17 cellular contexts compared by ENCODE assay signal in the genomic region with DNA sequence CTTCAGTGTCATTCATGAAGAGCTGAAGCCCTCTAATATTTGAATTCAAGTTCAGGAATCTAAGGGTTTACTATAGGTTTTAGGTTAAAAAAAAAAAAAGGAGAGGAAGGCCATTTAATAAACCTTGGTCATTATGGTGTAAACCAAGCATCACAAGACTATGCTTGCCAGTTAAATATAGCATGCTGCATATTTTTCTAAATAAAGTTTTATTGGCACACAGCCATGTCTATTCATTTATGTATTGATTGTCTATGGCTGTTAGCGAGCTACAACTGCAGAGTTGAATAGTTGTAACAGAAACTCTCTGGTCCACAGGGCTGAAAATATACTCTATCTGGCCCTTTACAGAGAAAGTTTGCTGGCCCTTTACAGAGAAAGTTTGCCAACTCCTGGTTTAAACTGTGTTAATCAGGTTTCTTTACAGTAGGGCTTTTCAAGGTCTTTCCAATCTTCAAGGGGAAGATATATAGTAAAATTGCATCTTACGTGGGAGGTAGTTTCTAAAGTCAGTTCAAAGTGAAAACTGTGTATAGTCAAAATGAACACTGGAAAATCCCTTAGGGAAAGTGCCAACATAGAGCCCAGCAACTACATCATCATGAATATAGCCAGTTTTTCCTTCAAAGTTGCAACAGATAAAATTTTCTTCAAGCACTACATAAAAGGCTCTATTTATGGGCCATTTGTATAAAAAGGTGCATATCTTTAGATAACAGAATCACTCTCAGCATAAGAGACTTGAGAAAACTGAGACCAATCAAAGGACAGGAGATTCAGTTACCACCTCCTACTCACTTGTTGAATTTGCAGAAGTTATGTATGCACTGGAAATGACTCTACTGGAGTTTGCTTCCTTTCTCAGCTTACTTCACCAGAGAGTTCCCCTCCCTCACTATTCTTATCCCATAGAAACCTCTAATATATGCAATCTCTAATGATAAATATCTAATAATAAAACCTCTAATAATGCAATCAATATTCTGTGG. TPM values are rescaled to one million over a fixed set of nuclear protein-coding genes. Genes with fewer than 3 reads are reported as not detected.
A peak's percentile ranks its signal among the peaks of the same experiment; 100 is the strongest.
DNase-seq lines count a peak whose midpoint lies in the region; ATAC-seq and TF ChIP-seq lines count a peak whose summit lies in the region.
"Had no signal": no experiment of that assay in that cellular context is flagged by ENCODE, and none has a peak within 500 bp of the region (broad histone marks: within the 10 kb centered on the region; RNA-seq: fewer than 3 reads in every experiment).

No MANE protein-coding gene starts in this region.

- TF ChIP-seq CTCF in HEK293 (tag by site-specific recombination; IDR thresholded peaks at IDR 0.05): no peak

- CTCF ChIA-PET in activated naive CD4-positive, alpha-beta T cell treated with anti-CD3 and anti-CD28 coated beads for 36 hours (lab: Charles Lee): interaction anchor here (0.6 to 0.9 kb wide), 4 partner anchors 14 to 343 kb away, joined by 3 to 4 read pairs (median 4); no protein-coding TSS in a partner anchor
- CTCF ChIA-PET in HEK293 (lab: Yijun Ruan, JAX): no interaction called here

- peak; percentile 58 for ATAC-seq in HG03439 (IDR thresholded peaks at IDR 0.05; ENCODE audit: unreplicated experiment)
- peak; percentile 80 for ATAC-seq in stimulated activated naive CD8-positive, alpha-beta T cell treated with anti-CD3 and anti-CD28 coated beads, Interleukin-15, amount 100 ng/mL, for 72 hours
- ATAC-seq in activated CD4-positive, CD25-positive, alpha-beta regulatory T cell treated with anti-CD3 and anti-CD28 coated beads, Interleukin-2, amount 50 U/mL, for 24 hours: no peak
- ATAC-seq in GM19455 (IDR thresholded peaks at IDR 0.05; ENCODE audit: unreplicated experiment): no peak
- ATAC-seq: left lobe of liver had no signal

- H3K9me3 ChIP-seq in HEK293 (ENCODE audit: control insufficient read depth, insufficient read depth, low read depth, low read length): no peaks in the 10 kb centered on the region
- H3K9me3 ChIP-seq: neutrophil had no signal

- H3K9me3 Mint-ChIP-seq in activated naive CD4-positive, alpha-beta T cell treated with anti-CD3 and anti-CD28 coated beads for 36 hours: no peaks in the 10 kb centered on the region
- no peaks in the 10 kb centered on the region for H3K9me3 Mint-ChIP-seq in stimulated activated naive CD8-positive, alpha-beta T cell treated with anti-CD3 and anti-CD28 coated beads, Interleukin-15, amount 100 ng/mL, for 72 hours
- H3K9me3 Mint-ChIP-seq: activated naive CD8-positive, alpha-beta T cell treated with anti-CD3 and anti-CD28 coated beads, Interleukin-2, amount 10 ng/mL, durations not matched to agents 7 days and 5 days had no signal

- H3K36me3 ChIP-seq in HEK293 (ENCODE audit: control insufficient read depth in 2 of 2, insufficient read depth in 1 of 2, low read length in 2 of 2): no peaks in the 10 kb centered on the region
- H3K36me3 ChIP-seq: neutrophil had no signal

- H3K27me3 Mint-ChIP-seq in activated naive CD4-positive, alpha-beta T cell treated with anti-CD3 and anti-CD28 coated beads for 36 hours (ENCODE audit: low read depth): peaks cover 3% of the 10 kb centered on the region
- H3K27me3 Mint-ChIP-seq in stimulated activated naive CD8-positive, alpha-beta T cell treated with anti-CD3 and anti-CD28 coated beads, Interleukin-15, amount 100 ng/mL, for 72 hours: peaks cover 21% of the 10 kb centered on the region

- H3K36me3 Mint-ChIP-seq in activated naive CD4-positive, alpha-beta T cell treated with anti-CD3 and anti-CD28 coated beads for 36 hours (ENCODE audit: low read depth): no peaks in the 10 kb centered on the region
- H3K36me3 Mint-ChIP-seq: activated naive CD8-positive, alpha-beta T cell treated with anti-CD3 and anti-CD28 coated beads, Interleukin-2, amount 10 ng/mL, durations not matched to agents 7 days and 5 days had no signal

- H3K27ac Mint-ChIP-seq in activated naive CD4-positive, alpha-beta T cell treated with anti-CD3 and anti-CD28 coated beads for 36 hours: peak overlapping the region; percentile 68
- H3K27ac Mint-ChIP-seq in stimulated activated naive CD8-positive, alpha-beta T cell treated with anti-CD3 and anti-CD28 coated beads, Interleukin-15, amount 100 ng/mL, for 72 hours: peak overlapping the region in 1 of 2 donors; percentile 59
- H3K27ac Mint-ChIP-seq: activated naive CD8-positive, alpha-beta T cell treated with anti-CD3 and anti-CD28 coated beads, Interleukin-2, amount 10 ng/mL, durations not matched to agents 7 days and 5 days had no signal

- DNase-seq in activated naive CD4-positive, alpha-beta T cell treated with anti-CD3 and anti-CD28 coated beads for 36 hours: no peak
- no peak for DNase-seq in activated naive CD4-positive, alpha-beta T cell treated with anti-CD3 and anti-CD28 coated beads, Interleukin-2, amount 50 U/mL, for 16 hours
- DNase-seq in stimulated activated naive CD8-positive, alpha-beta T cell treated with anti-CD3 and anti-CD28 coated beads, Interleukin-15, amount 100 ng/mL, for 72 hours: no peak
- no peak for DNase-seq in nucleus accumbens (lab: John Stamatoyannopoulos, UW)
- DNase-seq: activated CD4-positive, CD25-positive, alpha-beta regulatory T cell; activated naive CD8-positive, alpha-beta T cell treated with anti-CD3 and anti-CD28 coated beads, Interleukin-2, amount 10 ng/mL, durations not matched to agents 7 days and 5 days; dermis blood vessel endothelial cell; DND-41; NCI-H524; SHP77; stimulated activated naive CD4-positive, alpha-beta T cell had no signal

- POLR2A ChIA-PET in HEK293 (lab: Yijun Ruan, JAX): no interaction called here

- intact Hi-C loops in activated naive CD4-positive, alpha-beta T cell treated with anti-CD3 and anti-CD28 coated beads for 36 hours (cut with micrococcal nuclease): loop anchor here (1.0 to 10.0 kb wide), 6 partner anchors 8 to 509 kb away; a partner anchor contains a TSS

- H3K27ac ChIP-seq in HEK293 (ENCODE audit: extremely low read depth, low read depth, low read length): no peak overlapping the region
- H3K27ac ChIP-seq: neutrophil had no signal

- no peaks in the 10 kb centered on the region for H3K4me1 ChIP-seq in HEK293 (ENCODE audit: control insufficient read depth, insufficient read depth, low read length)

- H3K4me1 Mint-ChIP-seq in activated naive CD4-positive, alpha-beta T cell treated with anti-CD3 and anti-CD28 coated beads for 36 hours (ENCODE audit: low read depth): peaks cover 48% of the 10 kb centered on the region
- H3K4me1 Mint-ChIP-seq in stimulated activated naive CD8-positive, alpha-beta T cell treated with anti-CD3 and anti-CD28 coated beads, Interleukin-15, amount 100 ng/mL, for 72 hours: peaks cover 38% of the 10 kb centered on the region
- H3K4me1 Mint-ChIP-seq: activated naive CD8-positive, alpha-beta T cell treated with anti-CD3 and anti-CD28 coated beads, Interleukin-2, amount 10 ng/mL, durations not matched to agents 7 days and 5 days had no signal

- no peak overlapping the region for H3K4me3 Mint-ChIP-seq in activated naive CD4-positive, alpha-beta T cell treated with anti-CD3 and anti-CD28 coated beads for 36 hours
- peak overlapping the region in 1 of 2 donors; percentile 50 for H3K4me3 Mint-ChIP-seq in stimulated activated naive CD8-positive, alpha-beta T cell treated with anti-CD3 and anti-CD28 coated beads, Interleukin-15, amount 100 ng/mL, for 72 hours
- H3K4me3 Mint-ChIP-seq: activated naive CD8-positive, alpha-beta T cell treated with anti-CD3 and anti-CD28 coated beads, Interleukin-2, amount 10 ng/mL, durations not matched to agents 7 days and 5 days had no signal

- no peak overlapping the region for H3K4me3 ChIP-seq in HEK293 (ENCODE audit: low read depth, low read length)

TF ChIP-seq in HEK293, 187 proteins besides CTCF, POLR2A, EP300 and RAD21:
- TF ChIP-seq ZNF747 (tag by site-specific recombination; IDR thresholded peaks at IDR 0.05): no peak
- peak; percentile 66 for TF ChIP-seq SCRT2 (tag by site-specific recombination; IDR thresholded peaks at IDR 0.05)
- no peak for TF ChIP-seq GLI2 (tag by site-specific recombination; IDR thresholded peaks at IDR 0.05; ENCODE audit: borderline replicate concordance, low read depth)
- TF ChIP-seq ZNF292 (tag by site-specific recombination; IDR thresholded peaks at IDR 0.05; ENCODE audit: borderline replicate concordance, low read depth): no peak
- TF ChIP-seq ZNF354C (tag by site-specific recombination; IDR thresholded peaks at IDR 0.05; ENCODE audit: borderline replicate concordance, low read depth): no peak
- TF ChIP-seq ZNF701 (tag by site-specific recombination; IDR thresholded peaks at IDR 0.05): no peak
- TF ChIP-seq, protein P1, sequence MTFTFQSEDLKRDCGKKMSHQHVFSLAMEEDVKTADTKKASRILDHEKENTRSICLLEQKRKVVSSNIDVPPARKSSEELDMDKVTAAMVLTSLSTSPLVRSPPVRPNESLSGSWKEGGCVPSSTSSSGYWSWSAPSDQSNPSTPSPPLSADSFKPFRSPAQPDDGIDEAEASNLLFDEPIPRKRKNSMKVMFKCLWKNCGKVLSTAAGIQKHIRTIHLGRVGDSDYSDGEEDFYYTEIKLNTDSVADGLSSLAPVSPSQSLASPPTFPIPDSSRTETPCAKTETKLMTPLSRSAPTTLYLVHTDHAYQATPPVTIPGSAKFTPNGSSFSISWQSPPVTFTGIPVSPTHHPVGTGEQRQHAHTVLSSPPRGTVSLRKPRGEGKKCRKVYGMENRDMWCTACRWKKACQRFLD (tag by site-specific recombination; IDR thresholded peaks at IDR 0.05): no peak
- no peak for TF ChIP-seq ZNF510 (tag by site-specific recombination; IDR thresholded peaks at IDR 0.05; ENCODE audit: insufficient replicate concordance)
- TF ChIP-seq ZNF2 (tag by site-specific recombination; IDR thresholded peaks at IDR 0.05): no peak
- no peak for TF ChIP-seq ZNF670 (tag by site-specific recombination; IDR thresholded peaks at IDR 0.05; ENCODE audit: low read depth)
- no peak for TF ChIP-seq ZNF433 (tag by site-specific recombination; IDR thresholded peaks at IDR 0.05; ENCODE audit: low read depth)
- TF ChIP-seq ZNF654 (tag by site-specific recombination; IDR thresholded peaks at IDR 0.05; ENCODE audit: low read depth): no peak
- TF ChIP-seq SCRT1 (tag by site-specific recombination; IDR thresholded peaks at IDR 0.05; ENCODE audit: borderline replicate concordance): peak; percentile 77
- no peak for TF ChIP-seq SETDB1 (IDR thresholded peaks at IDR 0.05; ENCODE audit: insufficient read length, low read length)
- no peak for TF ChIP-seq ZNF157 (tag by site-specific recombination; IDR thresholded peaks at IDR 0.05)
- TF ChIP-seq MZF1 (tag by site-specific recombination; IDR thresholded peaks at IDR 0.05; ENCODE audit: borderline replicate concordance): no peak

RNA-seq across cellular contexts. Expression of a gene that starts 49.7 kb away (rescaled TPM):
- 10 to 100 TPM; 11.9 to 12.1 TPM for total RNA-seq in activated naive CD4-positive, alpha-beta T cell treated with anti-CD3 and anti-CD28 coated beads for 36 hours

Comparison
In these comparisons a context has a peak if more than half of its experiments do, and no peak if none do; other contexts are left out.
1. ATAC-seq: peak in HG03439 (single experiment) and stimulated activated naive CD8-positive, alpha-beta T cell treated with anti-CD3 and anti-CD28 coated beads, Interleukin-15, amount 100 ng/mL, for 72 hours (single experiment); none in activated CD4-positive, CD25-positive, alpha-beta regulatory T cell treated with anti-CD3 and anti-CD28 coated beads, Interleukin-2, amount 50 U/mL, for 24 hours (0 of 2) and GM19455 (single experiment).